8 cellular contexts compared by ENCODE assay signal in the genomic region with DNA sequence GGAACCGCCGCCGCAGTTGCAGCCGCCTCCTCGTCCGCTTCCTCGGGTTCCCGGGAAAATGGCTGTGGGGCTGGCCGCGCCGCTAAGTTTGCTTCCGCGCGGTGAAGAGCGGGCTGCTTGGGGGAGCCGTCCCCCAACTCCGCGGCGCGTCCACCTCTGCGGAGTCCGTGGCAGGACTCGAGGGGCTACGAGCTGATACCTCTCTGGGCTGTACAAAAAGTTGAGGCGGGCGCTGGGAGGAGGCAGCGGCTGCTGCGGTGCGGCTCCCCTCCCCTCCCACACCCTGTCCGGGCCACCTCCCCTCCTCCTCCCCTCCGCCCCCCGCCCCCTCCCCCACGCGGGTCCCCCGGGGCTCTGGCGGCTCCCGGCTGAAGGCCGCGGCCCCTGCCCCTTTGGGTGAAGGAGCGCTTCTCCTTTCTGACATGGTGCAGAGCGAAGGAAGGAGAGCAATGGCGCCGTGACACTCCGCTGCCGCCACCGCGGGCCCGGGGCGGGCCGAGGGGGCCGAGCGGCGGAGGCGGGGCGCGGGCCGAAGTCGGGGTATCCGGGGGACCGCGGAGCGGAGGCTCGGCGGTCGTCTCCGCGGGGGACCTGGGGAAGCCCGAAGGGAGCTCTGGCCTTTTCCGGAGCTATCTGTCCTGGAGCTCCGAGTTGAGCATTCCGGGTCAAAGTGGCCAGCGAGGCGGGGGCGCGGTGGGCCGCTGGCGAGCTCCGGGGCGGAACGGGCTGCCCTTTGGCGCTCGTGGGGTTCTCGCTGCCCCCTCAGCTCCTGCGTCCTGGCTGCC. TPM values are rescaled to one million over a fixed set of nuclear protein-coding genes. Genes with fewer than 3 reads are reported as not detected.
A peak's percentile ranks its signal among the peaks of the same experiment; 100 is the strongest.
DNase-seq lines count a peak whose midpoint lies in the region; ATAC-seq and TF ChIP-seq lines count a peak whose summit lies in the region.

No MANE protein-coding gene starts in this region.

- TF ChIP-seq POLR2A in esophagus muscularis mucosa (IDR thresholded peaks at IDR 0.05; ENCODE audit: low read depth): no peak

- WGBS in esophagus muscularis mucosa: under 1% methylated on average over 19 of the region's 84 CpGs

- H3K27me3 Mint-ChIP-seq in activated T-cell treated with anti-CD3 and anti-CD28 coated beads, Interleukin-2, amount 50 U/mL, for 24 hours: no peaks in the 10 kb centered on the region

- DNase-seq in AG04449 (ENCODE audit: low read depth, low spot score) (no peak), M059J (ENCODE audit: low read depth) (peak; percentile 11), esophagus muscularis mucosa (ENCODE audit: extremely low spot score) (no peak), substantia nigra (lab: John Stamatoyannopoulos, UW) (peak in 36 of 49 donors; percentile 4 to 86 (median 42)), NCI-H1105 treated with DMSO at 0.1 percent for 48 hours (lab: John Stamatoyannopoulos, UW) (no peak)
- DNase-seq in activated T-cell treated with anti-CD3 and anti-CD28 coated beads, Interleukin-2, amount 50 U/mL, for 24 hours: peak; percentile 65

- H3K4me1 ChIP-seq in esophagus muscularis mucosa (peaks cover 33 to 48% (median 44%) of the 10 kb centered on the region in 4 donors), muscle layer of duodenum (ENCODE audit: control insufficient read depth in 1 of 2, insufficient read depth in 2 of 2, low read length in 2 of 2) (peaks cover 11 to 40% of the 10 kb centered on the region in 2 donors)

- H3K9me3 ChIP-seq in esophagus muscularis mucosa: no peaks in the 10 kb centered on the region
- H3K9me3 ChIP-seq in muscle layer of duodenum (ENCODE audit: control insufficient read depth in 1 of 2, low read length in 2 of 2): no peaks in the 10 kb centered on the region

- H3K27me3 ChIP-seq in esophagus muscularis mucosa (no peaks in the 10 kb centered on the region), muscle layer of duodenum (ENCODE audit: low read depth, low read length) (no peaks in the 10 kb centered on the region)

- H3K4me1 Mint-ChIP-seq in activated T-cell treated with anti-CD3 and anti-CD28 coated beads, Interleukin-2, amount 50 U/mL, for 24 hours (ENCODE audit: low read depth): peaks cover 45% of the 10 kb centered on the region

- TF ChIP-seq CTCF in AG04449 (IDR thresholded peaks at IDR 0.05; ENCODE audit: insufficient read depth, low read length, missing control alignments) (no peak), esophagus muscularis mucosa (IDR thresholded peaks at IDR 0.05) (no peak)

- POLR2A ChIA-PET in AG04449 (lab: Yijun Ruan, JAX): interaction anchor here (0.9 to 1.4 kb wide), 3 partner anchors 24 to 99 kb away, joined by 3 to 6 read pairs (median 5); partner anchors contain the start of genes ACTR10 and PSMA3

- H3K36me3 Mint-ChIP-seq in activated T-cell treated with anti-CD3 and anti-CD28 coated beads, Interleukin-2, amount 50 U/mL, for 24 hours (ENCODE audit: low read depth): peaks cover 55% of the 10 kb centered on the region

- H3K27ac ChIP-seq in esophagus muscularis mucosa (replicated peaks in 1 of 4) (peak overlapping the region; percentile 93 to 97 (median 94)), muscle layer of duodenum (ENCODE audit: low read length) (peak overlapping the region; percentile 88), substantia nigra (ENCODE audit: low read depth, low read length, poor library complexity, severe bottlenecking) (peak overlapping the region; percentile 79)

- H3K4me3 ChIP-seq in AG04449 (ENCODE audit: low read depth, low read length) (peak overlapping the region; percentile 94), esophagus muscularis mucosa (peak overlapping the region; percentile 66 to 96 (median 92)), muscle layer of duodenum (ENCODE audit: low read depth in 1 of 2, low read length in 2 of 2) (peak overlapping the region; percentile 95 to 99)

- H3K4me3 Mint-ChIP-seq in activated T-cell treated with anti-CD3 and anti-CD28 coated beads, Interleukin-2, amount 50 U/mL, for 24 hours: no peak overlapping the region

- H3K36me3 ChIP-seq in esophagus muscularis mucosa: peaks cover 11 to 39% (median 32%) of the 10 kb centered on the region in 4 donors
- peaks cover 16 to 17% of the 10 kb centered on the region in 2 donors for H3K36me3 ChIP-seq in muscle layer of duodenum (ENCODE audit: control insufficient read depth in 1 of 2, insufficient read depth in 2 of 2, low read length in 2 of 2)

- no peaks in the 10 kb centered on the region for H3K9me3 Mint-ChIP-seq in activated T-cell treated with anti-CD3 and anti-CD28 coated beads, Interleukin-2, amount 50 U/mL, for 24 hours

- ATAC-seq in GM19023 (IDR thresholded peaks at IDR 0.05; ENCODE audit: unreplicated experiment): peak; percentile 11

- CTCF ChIA-PET in AG04449 (lab: Yijun Ruan, JAX): interaction anchor here (0.9 to 2.6 kb wide), 5 partner anchors 15 to 191 kb away, joined by 3 to 7 read pairs (median 3); partner anchors contain the start of gene TOMM20L

- intact Hi-C loops in esophagus muscularis mucosa (cut with DNase I): loop anchor here (5.0 kb wide), 2 partner anchors 57 to 1183 kb away; partner anchors contain the start of genes JKAMP, L3HYPDH and PSMA3

- TF ChIP-seq EP300 in esophagus muscularis mucosa (IDR thresholded peaks at IDR 0.05): no peak

- peak overlapping the region; percentile 96 for H3K27ac Mint-ChIP-seq in activated T-cell treated with anti-CD3 and anti-CD28 coated beads, Interleukin-2, amount 50 U/mL, for 24 hours

RNA-seq across cellular contexts. Expression of gene ARID4A, which starts 0.7 kb away (rescaled TPM):
- total RNA-seq in M059J (2014; rRNA removed; shearing (Covaris generic)): 3.9 and 6.5 TPM in 2 replicates
- 10 to 100 TPM; 15.9 to 22.0 (median 17.7) TPM for total RNA-seq in esophagus muscularis mucosa

RNA-seq across cellular contexts. Expression of gene PSMA3, which starts 54.4 kb away (rescaled TPM):
- 153 and 232 TPM in 2 replicates for total RNA-seq in M059J (2014; rRNA removed; shearing (Covaris generic))
- 10 to 100 TPM; 69.8 to 98.0 (median 84.8) TPM for total RNA-seq in esophagus muscularis mucosa

Comparison
In these comparisons a context has a peak if more than half of its experiments do, and no peak if none do; other contexts are left out.
1. DNase-seq: peak in M059J (single experiment), activated T-cell treated with anti-CD3 and anti-CD28 coated beads, Interleukin-2, amount 50 U/mL, for 24 hours (single experiment) and substantia nigra (36 of 49); none in AG04449 (single experiment), esophagus muscularis mucosa (single experiment) and NCI-H1105 treated with DMSO at 0.1 percent for 48 hours (single experiment).
2. Peak in every context shown above with its lines, with median percentiles within 50 percentile points of each other: H3K4me3 ChIP-seq and H3K27ac ChIP-seq.